Comparison of ENCODE assay signal across 1 cellular context in the genomic region with DNA sequence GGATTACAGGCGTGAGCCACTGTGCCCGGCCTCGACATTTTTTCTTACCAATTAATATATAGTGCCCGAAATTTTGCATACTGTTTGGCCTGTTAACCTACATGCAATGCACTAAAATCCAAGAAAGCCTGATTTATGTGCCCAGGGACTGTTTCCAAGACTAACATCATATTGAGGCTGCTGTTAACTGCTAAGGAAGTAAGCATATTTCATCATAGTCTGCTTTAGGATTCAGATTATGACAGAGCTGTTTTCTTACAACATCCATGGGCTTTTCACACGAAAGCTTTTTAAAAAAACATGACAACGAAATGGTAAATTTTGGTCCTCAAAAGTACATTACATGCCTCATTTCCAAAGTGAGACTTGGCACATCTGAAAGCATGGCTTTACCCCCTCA.
TF ChIP-seq lines count a peak whose summit lies in the region.

No MANE protein-coding gene starts in this region.

TF ChIP-seq in IMR-90, 13 proteins besides CTCF, POLR2A, EP300 and RAD21 (continued from another document):
- TF ChIP-seq, protein P1, sequence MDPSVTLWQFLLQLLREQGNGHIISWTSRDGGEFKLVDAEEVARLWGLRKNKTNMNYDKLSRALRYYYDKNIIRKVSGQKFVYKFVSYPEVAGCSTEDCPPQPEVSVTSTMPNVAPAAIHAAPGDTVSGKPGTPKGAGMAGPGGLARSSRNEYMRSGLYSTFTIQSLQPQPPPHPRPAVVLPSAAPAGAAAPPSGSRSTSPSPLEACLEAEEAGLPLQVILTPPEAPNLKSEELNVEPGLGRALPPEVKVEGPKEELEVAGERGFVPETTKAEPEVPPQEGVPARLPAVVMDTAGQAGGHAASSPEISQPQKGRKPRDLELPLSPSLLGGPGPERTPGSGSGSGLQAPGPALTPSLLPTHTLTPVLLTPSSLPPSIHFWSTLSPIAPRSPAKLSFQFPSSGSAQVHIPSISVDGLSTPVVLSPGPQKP (IDR thresholded peaks at IDR 0.05; ENCODE audit: borderline replicate concordance, low read depth, low read length): no peak
- TF ChIP-seq CHD1 (IDR thresholded peaks at IDR 0.05; ENCODE audit: low read depth, low read length) (no peak), BHLHE40 (IDR thresholded peaks at IDR 0.05; ENCODE audit: low read depth, low read length) (no peak), CEBPB (IDR thresholded peaks at IDR 0.05; ENCODE audit: low read depth, low read length) (peak; percentile 94)
TF ChIP-seq in IMR-90: peak in this region for 4.
